24 cellular contexts compared by ENCODE assay signal in the genomic region with DNA sequence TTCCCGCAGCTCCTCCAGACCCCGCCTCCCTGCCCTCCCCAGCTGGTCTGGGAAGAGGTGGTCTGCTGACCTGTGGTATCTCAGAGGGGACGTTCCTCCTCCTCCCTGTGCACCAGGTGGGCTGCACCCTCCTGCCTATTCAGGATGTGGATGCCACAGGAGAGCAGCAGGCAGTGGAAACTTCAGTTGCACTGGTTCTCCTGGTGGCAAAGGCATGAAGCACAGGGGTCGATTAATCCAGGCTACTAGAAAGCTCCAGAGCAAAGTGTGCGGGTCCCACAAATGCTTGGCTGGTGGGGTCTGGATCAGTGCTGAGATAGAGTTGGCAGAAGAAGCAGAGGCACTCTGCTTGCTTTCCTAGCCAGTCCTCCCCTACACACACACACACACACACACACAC.
A peak's percentile ranks its signal among the peaks of the same experiment; 100 is the strongest.
DNase-seq lines count a peak whose midpoint lies in the region; ATAC-seq, FAIRE-seq and TF ChIP-seq lines count a peak whose summit lies in the region.
"Had no signal": no experiment of that assay in that cellular context is flagged by ENCODE, and none has a peak within 500 bp of the region (broad histone marks: within the 10 kb centered on the region; RNA-seq: fewer than 3 reads in every experiment).

No MANE protein-coding gene starts in this region.

- H3K4me3 ChIP-seq in CD8-positive, alpha-beta memory T cell (ENCODE audit: low read length), result no peak overlapping the region
- H3K4me3 ChIP-seq in HCT116 (replicated peaks in 1 of 2; ENCODE audit: low read depth in 1 of 2, low read length in 2 of 2) (no peak overlapping the region), endodermal cell (ENCODE audit: low read length) (no peak overlapping the region), neuronal stem cell (ENCODE audit: low read length in 2 of 2) (no peak overlapping the region), small intestine (ENCODE audit: low read depth in 1 of 2, low read length in 2 of 2) (no peak overlapping the region), coronary artery (no peak overlapping the region)
- H3K4me3 ChIP-seq: esophagus squamous epithelium, GM12878, smooth muscle cell, tibial nerve had no signal

- no peak overlapping the region for H2BK120ac ChIP-seq in neuronal stem cell (ENCODE audit: low read depth, low read length)

- TF ChIP-seq CTCF in HCT116 (IDR thresholded peaks at IDR 0.05 in 2 of 3, conservative IDR thresholded peaks at IDR 0.05 in 1 of 3; ENCODE audit: borderline replicate concordance in 1 of 3, insufficient read depth in 1 of 3, low read depth in 2 of 3, low read length in 2 of 3) (peak in 1 of 3 experiments; percentile 28; a peak in 1 of 6 replicates), endodermal cell (conservative IDR thresholded peaks at IDR 0.05) (peak; percentile 59), coronary artery (IDR thresholded peaks at IDR 0.05) (no peak)

- no peak overlapping the region for H2BK5ac ChIP-seq in neuronal stem cell (ENCODE audit: low read length)

- TF ChIP-seq RAD21 in HCT116 (IDR thresholded peaks at IDR 0.05; ENCODE audit: low read depth), result no peak

- no peaks in the 10 kb centered on the region for H4K20me1 ChIP-seq in HCT116 (ENCODE audit: insufficient read depth)

- POLR2A ChIA-PET in CD8-positive, alpha-beta memory T cell (lab: Charles Lee), result no interaction called here
- POLR2A ChIA-PET in HCT116 (lab: Charles Lee), result no interaction called here

- DNase-seq in CD8-positive, alpha-beta memory T cell, result no peak
- DNase-seq in HCT116 (ENCODE audit: low read depth, low spot score) (no peak), endodermal cell (peak; percentile 83), neuronal stem cell (ENCODE audit: low spot score) (no peak), small intestine (no peak), posterior cingulate gyrus (no peak), HTR-8/SVneo (ENCODE audit: insufficient read length, low spot score) (no peak), coronary artery (ENCODE audit: low spot score) (no peak)
- DNase-seq: activated CD8-positive, alpha-beta memory T cell treated with anti-CD3 and anti-CD28 coated beads, Interleukin-2, amount 50 U/mL, for 48 hours; activated gamma-delta T cell treated with Interleukin-2 at 50 U/mL for 16 hours; caudate nucleus; esophagus squamous epithelium; left colon; NCI-H1694; NCI-H69; stimulated activated CD4-positive, alpha-beta T cell treated with anti-CD3 and anti-CD28 coated beads, Interleukin-4, amount 100 ng/mL, for 1 hour; stimulated activated naive CD8-positive, alpha-beta T cell treated with anti-CD3 and anti-CD28 coated beads, Interleukin-15, amount 100 ng/mL, for 72 hours had no signal

- H3K18ac ChIP-seq in neuronal stem cell (ENCODE audit: low read length), result peak overlapping the region; percentile 75

- H3K36me3 ChIP-seq in CD8-positive, alpha-beta memory T cell (ENCODE audit: insufficient read depth, low read length), result peaks cover 16% of the 10 kb centered on the region
- no peaks in the 10 kb centered on the region for H3K36me3 ChIP-seq in HCT116 (ENCODE audit: control insufficient read depth in 1 of 2, insufficient read depth in 2 of 2, low read length in 2 of 2)
- peaks cover 16% of the 10 kb centered on the region for H3K36me3 ChIP-seq in endodermal cell (ENCODE audit: control insufficient read depth, insufficient read depth, low read length)
- H3K36me3 ChIP-seq in neuronal stem cell (replicated peaks in 1 of 2; ENCODE audit: control insufficient read depth in 2 of 2, insufficient read depth in 2 of 2, low read length in 2 of 2), result peaks cover 3 to 8% of the 10 kb centered on the region in 2 donors
- H3K36me3 ChIP-seq in small intestine (ENCODE audit: control insufficient read depth in 2 of 2, insufficient read depth in 2 of 2, low read length in 2 of 2), result no peaks in the 10 kb centered on the region

- no peak overlapping the region for H2BK15ac ChIP-seq in neuronal stem cell (ENCODE audit: low read length)

- no peaks in the 10 kb centered on the region for H3K9me3 Mint-ChIP-seq in CD8-positive, alpha-beta memory T cell
- H3K9me3 Mint-ChIP-seq in endodermal cell, result no peaks in the 10 kb centered on the region
- H3K9me3 Mint-ChIP-seq: nephron had no signal

- peaks cover 0 to 2% of the 10 kb centered on the region in 2 donors for H3K27me3 Mint-ChIP-seq in CD8-positive, alpha-beta memory T cell
- H3K27me3 Mint-ChIP-seq in endodermal cell (ENCODE audit: insufficient read depth), result no peaks in the 10 kb centered on the region
- H3K27me3 Mint-ChIP-seq: stimulated activated naive CD8-positive, alpha-beta T cell treated with anti-CD3 and anti-CD28 coated beads, Interleukin-15, amount 100 ng/mL, for 72 hours had no signal

- H3K9ac ChIP-seq in HCT116 (ENCODE audit: low read length) (no peak overlapping the region), endodermal cell (ENCODE audit: extremely low read depth, low read length, poor library complexity, severe bottlenecking) (no peak overlapping the region), neuronal stem cell (ENCODE audit: low read depth, low read length, poor library complexity) (no peak overlapping the region)

- 0 out of 2 replicates have a peak, but pooled peaks have one; percentile 27 for ATAC-seq in HCT116
- ATAC-seq: GM12878; left colon; Right ventricle myocardium inferior; stimulated activated naive CD8-positive, alpha-beta T cell treated with anti-CD3 and anti-CD28 coated beads, Interleukin-15, amount 100 ng/mL, for 72 hours had no signal

- intact Hi-C loops in HCT116 (cut with micrococcal nuclease), result no loop called here
- intact Hi-C loops in posterior cingulate gyrus (cut with DNase I), result no loop called here

- H2AK5ac ChIP-seq in neuronal stem cell (ENCODE audit: low read depth, low read length), result no peak overlapping the region

- no peak overlapping the region for H4K91ac ChIP-seq in neuronal stem cell (ENCODE audit: low read depth, low read length, poor library complexity)

- no peak overlapping the region for H3K14ac ChIP-seq in neuronal stem cell (ENCODE audit: low read length)

- H3K4me1 Mint-ChIP-seq in CD8-positive, alpha-beta memory T cell, result peaks cover 35 to 43% (median 41%) of the 10 kb centered on the region in 3 donors
- H3K4me1 Mint-ChIP-seq in endodermal cell, result no peaks in the 10 kb centered on the region
- H3K4me1 Mint-ChIP-seq: nephron had no signal

- H3K4me2 ChIP-seq in HCT116 (ENCODE audit: low read length) (no peak overlapping the region), neuronal stem cell (ENCODE audit: insufficient read depth, low read length, poor library complexity, severe bottlenecking) (no peak overlapping the region)
- H3K4me2 ChIP-seq: smooth muscle cell had no signal

- H3K79me2 ChIP-seq in HCT116 (ENCODE audit: insufficient read depth, low read length), result no peaks in the 10 kb centered on the region

- no peaks in the 10 kb centered on the region for H3K9me2 ChIP-seq in HCT116 (ENCODE audit: insufficient read depth)

- BruUV-seq in HCT116 (replicated peaks; lab: Mats Ljungman, UMichigan), result no TSS peak

- H3K9me3 ChIP-seq in CD8-positive, alpha-beta memory T cell (ENCODE audit: low read length), result no peaks in the 10 kb centered on the region
- H3K9me3 ChIP-seq in HCT116 (ENCODE audit: control insufficient read depth in 1 of 2, insufficient read depth in 1 of 2, low read depth in 1 of 2, low read length in 2 of 2) (no peaks in the 10 kb centered on the region), endodermal cell (ENCODE audit: control insufficient read depth, low read length) (no peaks in the 10 kb centered on the region), neuronal stem cell (replicated peaks in 1 of 2; ENCODE audit: control insufficient read depth in 2 of 2, insufficient read depth in 1 of 2, low read depth in 1 of 2, low read length in 2 of 2) (no peaks in the 10 kb centered on the region), small intestine (ENCODE audit: control insufficient read depth, low read depth) (no peaks in the 10 kb centered on the region)
- H3K9me3 ChIP-seq: esophagus squamous epithelium, tibial nerve had no signal

- H3K23ac ChIP-seq in neuronal stem cell (ENCODE audit: low read depth, low read length, poor library complexity), result no peak overlapping the region

- RAD21 ChIA-PET in HCT116 (lab: Charles Lee; ENCODE audit: low non-redundant PET in 1 of 2, low total read pairs in 2 of 2, uncharacterized antibody in 2 of 2, unreplicated experiment in 2 of 2), result no interaction called here

- H3K27me3 ChIP-seq in CD8-positive, alpha-beta memory T cell (ENCODE audit: insufficient read depth, low read length, poor library complexity, severe bottlenecking), result no peaks in the 10 kb centered on the region
- H3K27me3 ChIP-seq in HCT116 (ENCODE audit: insufficient read depth, low read length), result no peaks in the 10 kb centered on the region
- no peaks in the 10 kb centered on the region for H3K27me3 ChIP-seq in endodermal cell (ENCODE audit: control insufficient read depth, insufficient read depth, low read length, poor library complexity, severe bottlenecking)
- H3K27me3 ChIP-seq in neuronal stem cell (ENCODE audit: control insufficient read depth in 3 of 3, insufficient read depth in 3 of 3, low read depth in 1 of 3, low read length in 3 of 3), result no peaks in the 10 kb centered on the region
- no peaks in the 10 kb centered on the region for H3K27me3 ChIP-seq in small intestine (ENCODE audit: control insufficient read depth in 2 of 2, insufficient read depth in 2 of 2, low read length in 2 of 2)
- H3K27me3 ChIP-seq: esophagus squamous epithelium, tibial nerve had no signal

- no peak overlapping the region for H3K27ac ChIP-seq in CD8-positive, alpha-beta memory T cell (ENCODE audit: low read depth, low read length)
- H3K27ac ChIP-seq in HCT116 (ENCODE audit: low read depth, low read length) (no peak overlapping the region), endodermal cell (ENCODE audit: low read depth, low read length) (no peak overlapping the region), neuronal stem cell (replicated peaks; ENCODE audit: low read length) (no peak overlapping the region), small intestine (ENCODE audit: low read depth in 1 of 2, low read length in 1 of 2) (no peak overlapping the region), coronary artery (no peak overlapping the region)
- H3K27ac ChIP-seq: esophagus squamous epithelium, tibial nerve had no signal

- H3K4me1 ChIP-seq in CD8-positive, alpha-beta memory T cell (ENCODE audit: insufficient read depth, low read length), result peaks cover 11% of the 10 kb centered on the region
- H3K4me1 ChIP-seq in HCT116 (ENCODE audit: control insufficient read depth in 1 of 2, insufficient read depth in 2 of 2, low read length in 2 of 2) (no peaks in the 10 kb centered on the region), endodermal cell (ENCODE audit: control insufficient read depth, insufficient read depth, low read length) (no peaks in the 10 kb centered on the region), neuronal stem cell (ENCODE audit: control insufficient read depth in 2 of 2, insufficient read depth in 1 of 2, low read depth in 1 of 2, low read length in 2 of 2) (peaks cover 0 to 1% of the 10 kb centered on the region in 2 donors), small intestine (ENCODE audit: control insufficient read depth in 2 of 2, insufficient read depth in 1 of 2, low read depth in 1 of 2, low read length in 1 of 2) (no peaks in the 10 kb centered on the region)
- H3K4me1 ChIP-seq: esophagus squamous epithelium, tibial nerve had no signal

- no peak overlapping the region for H4K8ac ChIP-seq in neuronal stem cell (ENCODE audit: low read depth, low read length)

- H2AFZ ChIP-seq in HCT116 (ENCODE audit: low read depth, low read length, poor library complexity, severe bottlenecking) (no peak overlapping the region), neuronal stem cell (ENCODE audit: low read length) (no peak overlapping the region)

- H3K27ac Mint-ChIP-seq in CD8-positive, alpha-beta memory T cell, result peak overlapping the region in 6 of 8 donors; percentile 6 to 81 (median 24)
- no peak overlapping the region for H3K27ac Mint-ChIP-seq in endodermal cell
- H3K27ac Mint-ChIP-seq: nephron had no signal

- H2BK12ac ChIP-seq in neuronal stem cell (ENCODE audit: low read length), result no peak overlapping the region

- no peak overlapping the region for H3K4me3 Mint-ChIP-seq in CD8-positive, alpha-beta memory T cell
- no peak overlapping the region for H3K4me3 Mint-ChIP-seq in endodermal cell
- H3K4me3 Mint-ChIP-seq: nephron; stimulated activated naive CD8-positive, alpha-beta T cell treated with anti-CD3 and anti-CD28 coated beads, Interleukin-15, amount 100 ng/mL, for 72 hours had no signal

- CTCF ChIA-PET in CD8-positive, alpha-beta memory T cell (lab: Charles Lee), result no interaction called here
- CTCF ChIA-PET in HCT116 (lab: Charles Lee), result no interaction called here

- H3K4ac ChIP-seq in neuronal stem cell (ENCODE audit: low read length), result no peak overlapping the region

- 83 to 90% methylated on average over 1 to 5 of the region's 5 CpGs for WGBS in endodermal cell (ENCODE audit: insufficient coverage in 1 of 2, insufficient read length in 1 of 2), 2 experiments
- no CpG with 5 or more reads among the region's 5 CpGs for WGBS in neuronal stem cell (ENCODE audit: extremely low coverage in 2 of 2, insufficient read length in 2 of 2, insufficient replicate concordance in 1 of 2), 2 donors
- 63 to 78% (median 72%) methylated on average over 5 of the region's 5 CpGs for WGBS in small intestine, 3 donors

- H3K79me1 ChIP-seq in neuronal stem cell (ENCODE audit: low read depth, low read length), result no peaks in the 10 kb centered on the region

- FAIRE-seq in small intestine (lab: Jason Lieb, UNC) (no peak), HTR-8/SVneo (lab: Jason Lieb, UNC) (no peak)
- FAIRE-seq: D721Med, G401.6, GM12878 had no signal

- H3K36me3 Mint-ChIP-seq in CD8-positive, alpha-beta memory T cell, result peaks cover 9 to 41% (median 20%) of the 10 kb centered on the region in 3 donors
- peaks cover 28% of the 10 kb centered on the region for H3K36me3 Mint-ChIP-seq in endodermal cell (ENCODE audit: low read depth)

- TF ChIP-seq POLR2A in HCT116 (IDR thresholded peaks at IDR 0.05; ENCODE audit: borderline replicate concordance, extremely low read depth, insufficient read depth, insufficient read length), result no peak
